Comparison of ENCODE assay signal across 8 cellular contexts in the genomic region with DNA sequence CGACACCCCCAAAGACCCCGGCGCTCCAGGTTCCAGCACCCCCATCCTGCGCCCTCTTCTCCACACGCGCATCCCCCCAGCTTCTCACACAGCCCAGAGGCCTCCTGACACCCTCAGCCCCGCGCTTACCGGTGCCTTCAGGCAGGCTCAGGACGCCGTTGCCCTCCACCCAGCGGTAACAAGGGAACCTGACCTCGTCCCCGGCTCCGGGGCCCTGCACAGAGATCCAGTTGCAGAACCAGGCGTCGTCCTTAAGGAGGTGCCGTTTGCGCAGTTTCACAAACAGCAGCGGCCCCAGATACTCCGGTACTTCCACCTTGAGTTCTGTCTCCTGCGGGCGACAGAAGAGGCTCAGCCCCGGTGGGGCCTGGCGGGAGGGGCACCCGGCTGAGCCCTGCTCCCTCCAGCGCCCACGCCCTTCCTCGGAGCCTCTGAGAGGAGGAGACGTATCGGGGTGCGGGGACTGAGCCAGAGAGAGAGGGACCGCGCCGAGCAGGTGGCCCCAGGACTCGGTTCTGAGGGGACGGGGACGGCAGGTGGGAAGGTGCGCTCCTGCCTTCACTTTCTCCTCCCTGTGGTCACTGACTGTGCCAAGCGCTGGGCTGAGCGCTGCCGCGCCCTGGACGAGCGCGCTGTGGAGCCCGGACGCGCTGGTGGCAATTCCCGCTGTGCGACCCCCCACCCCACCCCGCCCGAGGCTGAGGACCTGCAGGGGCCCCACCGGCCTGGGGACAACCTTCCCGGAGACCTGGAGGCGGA. TPM values are rescaled to one million over a fixed set of nuclear protein-coding genes. Genes with fewer than 3 reads are reported as not detected.
DNase-seq lines count a peak whose midpoint lies in the region; ATAC-seq and TF ChIP-seq lines count a peak whose summit lies in the region.
"Not testable (repeated sequence)": the region's sequence is repeated elsewhere in the genome, so short reads cannot be mapped to it uniquely, and the experiment has no call there.

No MANE protein-coding gene starts in this region.

- not testable (repeated sequence) for H3K36me3 Mint-ChIP-seq in naive thymus-derived CD8-positive, alpha-beta T cell; stimulated activated naive CD8-positive, alpha-beta T cell treated with anti-CD3 and anti-CD28 coated beads, Interleukin-15, Interleukin-2, amounts not matched to agents 100 ng/mL and 50 ng/mL, for 24 hours (ENCODE audit: low read depth)

- DNase-seq in DMS 273 treated with DMSO at 0.1 percent for 48 hours (lab: John Stamatoyannopoulos, UW): peak; percentile 6
- peak; percentile 63 for DNase-seq in NOMO-1 treated with DMSO at 0.1 percent for 48 hours (lab: John Stamatoyannopoulos, UW; ENCODE audit: unreplicated experiment)
- peak; percentile 73 for DNase-seq in WERI-Rb-1
- peak; percentile 64 for DNase-seq in amniotic epithelial cell (ENCODE audit: low read depth)
- DNase-seq in glomerular visceral epithelial cell (ENCODE audit: extremely low spot score): peak; percentile 36
- peak in 4 of 10 donors; percentile 24 to 33 (median 26) for DNase-seq in naive thymus-derived CD8-positive, alpha-beta T cell

- TF ChIP-seq CTCF in WERI-Rb-1 (IDR thresholded peaks at IDR 0.05; ENCODE audit: low read depth, low read length): peak; percentile 42

- H3K27me3 Mint-ChIP-seq in naive thymus-derived CD8-positive, alpha-beta T cell: peaks cover 37 to 93% (median 64%) of the 10 kb centered on the region in 5 donors
- H3K27me3 Mint-ChIP-seq in stimulated activated naive CD8-positive, alpha-beta T cell treated with anti-CD3 and anti-CD28 coated beads, Interleukin-15, Interleukin-2, amounts not matched to agents 100 ng/mL and 50 ng/mL, for 24 hours: peaks cover 72% of the 10 kb centered on the region

- peak overlapping the region in 1 of 10 donors; percentile 21 for H3K27ac Mint-ChIP-seq in naive thymus-derived CD8-positive, alpha-beta T cell
- not testable (repeated sequence) for H3K27ac Mint-ChIP-seq in stimulated activated naive CD8-positive, alpha-beta T cell treated with anti-CD3 and anti-CD28 coated beads, Interleukin-15, Interleukin-2, amounts not matched to agents 100 ng/mL and 50 ng/mL, for 24 hours

- H3K4me1 Mint-ChIP-seq in naive thymus-derived CD8-positive, alpha-beta T cell: peaks cover 18 to 36% (median 25%) of the 10 kb centered on the region in 4 donors
- peaks cover 25% of the 10 kb centered on the region for H3K4me1 Mint-ChIP-seq in stimulated activated naive CD8-positive, alpha-beta T cell treated with anti-CD3 and anti-CD28 coated beads, Interleukin-15, Interleukin-2, amounts not matched to agents 100 ng/mL and 50 ng/mL, for 24 hours (ENCODE audit: low read depth)

- not testable (repeated sequence) for H3K27ac ChIP-seq in WERI-Rb-1

- H3K9me3 ChIP-seq in WERI-Rb-1 (ENCODE audit: severe bottlenecking): not testable (repeated sequence)

- ATAC-seq in naive thymus-derived CD8-positive, alpha-beta T cell: peak; percentile 80 to 81

- H3K9me3 Mint-ChIP-seq in naive thymus-derived CD8-positive, alpha-beta T cell; stimulated activated naive CD8-positive, alpha-beta T cell treated with anti-CD3 and anti-CD28 coated beads, Interleukin-15, Interleukin-2, amounts not matched to agents 100 ng/mL and 50 ng/mL, for 24 hours: not testable (repeated sequence)

- not testable (repeated sequence) for H3K36me3 ChIP-seq in WERI-Rb-1

- TF ChIP-seq RAD21 in Ishikawa (IDR thresholded peaks at IDR 0.05; ENCODE audit: low read depth): peak; percentile 41

- H3K27me3 ChIP-seq in WERI-Rb-1 (ENCODE audit: insufficient read depth, low read depth, severe bottlenecking): peaks cover 22% of the 10 kb centered on the region

- not testable (repeated sequence) for TF ChIP-seq EP300 in Ishikawa (IDR thresholded peaks at IDR 0.05; ENCODE audit: borderline replicate concordance)

- peak overlapping the region in 9 of 10 donors; percentile 8 to 75 (median 65) for H3K4me3 Mint-ChIP-seq in naive thymus-derived CD8-positive, alpha-beta T cell
- peak overlapping the region; percentile 13 for H3K4me3 Mint-ChIP-seq in stimulated activated naive CD8-positive, alpha-beta T cell treated with anti-CD3 and anti-CD28 coated beads, Interleukin-15, Interleukin-2, amounts not matched to agents 100 ng/mL and 50 ng/mL, for 24 hours

- POLR2A ChIA-PET in naive thymus-derived CD8-positive, alpha-beta T cell (lab: Charles Lee): not testable (repeated sequence)

- not testable (repeated sequence) for H3K4me3 ChIP-seq in WERI-Rb-1 (ENCODE audit: low read depth, low read length)

RNA-seq across cellular contexts. Expression of a gene that starts 2.0 kb away (rescaled TPM):
- under 1 TPM; 0.60 TPM for total RNA-seq in naive thymus-derived CD8-positive, alpha-beta T cell
- not detected for polyA plus RNA-seq in naive thymus-derived CD8-positive, alpha-beta T cell

RNA-seq across cellular contexts. Expression of a gene that starts 55.2 kb away (rescaled TPM):
- total RNA-seq in naive thymus-derived CD8-positive, alpha-beta T cell: not detected
- polyA plus RNA-seq in naive thymus-derived CD8-positive, alpha-beta T cell: not detected
